In the genomic region with DNA sequence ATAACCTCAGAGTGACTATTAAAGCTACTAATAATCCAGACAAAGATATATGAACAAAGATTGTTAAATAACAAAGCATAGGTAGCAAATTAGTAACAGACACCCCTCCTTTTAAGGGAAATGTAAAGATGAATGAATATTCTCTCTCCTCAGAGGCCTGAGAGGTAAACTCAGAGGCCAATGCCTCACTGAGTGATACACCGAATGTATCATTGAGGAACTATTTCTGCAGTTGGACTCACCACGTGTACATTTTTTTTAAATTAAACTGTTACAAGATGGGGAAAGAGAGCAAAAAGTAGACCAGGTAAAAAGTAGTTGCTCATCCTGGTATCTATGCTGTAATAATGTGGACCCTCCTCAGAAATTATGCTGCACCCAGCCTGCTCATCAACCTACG, we compare ENCODE assay signal across 19 cellular contexts.
"Had no signal": no experiment of that assay in that cellular context is flagged by ENCODE, and none has a peak within 500 bp of the region (broad histone marks: within the 10 kb centered on the region; RNA-seq: fewer than 3 reads in every experiment).

No MANE protein-coding gene starts in this region.

- H3K36me3 ChIP-seq: thyroid gland had no signal

- H3K27ac ChIP-seq: thyroid gland had no signal

- H3K4me1 ChIP-seq: thyroid gland had no signal

- H3K4me1 Mint-ChIP-seq: activated CD4-positive, alpha-beta T cell treated with anti-CD3 and anti-CD28 coated beads, Interleukin-2, amount 10 ng/mL, durations not matched to agents 7 days and 5 days; activated naive CD4-positive, alpha-beta T cell treated with anti-CD3 and anti-CD28 coated beads, Interleukin-2, amount 10 ng/mL, durations not matched to agents 7 days and 5 days; activated naive CD8-positive, alpha-beta T cell treated with anti-CD3 and anti-CD28 coated beads, Interleukin-2, amount 50 U/mL, for 24 hours had no signal

- H3K36me3 Mint-ChIP-seq: activated naive CD4-positive, alpha-beta T cell treated with anti-CD3 and anti-CD28 coated beads, Interleukin-2, amount 10 ng/mL, durations not matched to agents 7 days and 5 days; natural killer cell treated with Interleukin-12 subunit alpha and Interleukin-12 subunit beta and Interleukin-15 and Interleukin-18, amount 100 ng/mL, for 72 hours had no signal

- H3K4me3 ChIP-seq: lung, thyroid gland had no signal

- H3K9me3 Mint-ChIP-seq: activated CD4-positive, alpha-beta T cell treated with anti-CD3 and anti-CD28 coated beads, Interleukin-2, amount 10 ng/mL, durations not matched to agents 7 days and 5 days; activated naive CD4-positive, alpha-beta T cell treated with anti-CD3 and anti-CD28 coated beads, Interleukin-2, amount 10 ng/mL, durations not matched to agents 7 days and 5 days; activated naive CD8-positive, alpha-beta T cell treated with anti-CD3 and anti-CD28 coated beads, Interleukin-2, amount 50 U/mL, for 24 hours; natural killer cell treated with Interleukin-12 subunit alpha and Interleukin-12 subunit beta and Interleukin-15 and Interleukin-18, amount 100 ng/mL, for 72 hours had no signal

- H3K27me3 ChIP-seq: thyroid gland had no signal

- H3K27ac Mint-ChIP-seq: activated CD4-positive, alpha-beta T cell treated with anti-CD3 and anti-CD28 coated beads, Interleukin-2, amount 10 ng/mL, durations not matched to agents 7 days and 5 days; activated naive CD4-positive, alpha-beta T cell treated with anti-CD3 and anti-CD28 coated beads, Interleukin-2, amount 10 ng/mL, durations not matched to agents 7 days and 5 days; activated naive CD8-positive, alpha-beta T cell treated with anti-CD3 and anti-CD28 coated beads, Interleukin-2, amount 50 U/mL, for 24 hours; mesothelial cell of epicardium; natural killer cell treated with Interleukin-12 subunit alpha and Interleukin-12 subunit beta and Interleukin-15 and Interleukin-18, amount 100 ng/mL, for 72 hours; T-helper 1 cell treated with Interleukin-12 subunit alpha and Interleukin-12 subunit beta and Interleukin-4 antibody, amounts not matched to agents 30 μg/mL and 1 μg/mL, for 36 hours had no signal

- H3K4me3 Mint-ChIP-seq: activated CD4-positive, alpha-beta T cell treated with anti-CD3 and anti-CD28 coated beads, Interleukin-2, amount 10 ng/mL, durations not matched to agents 7 days and 5 days; activated naive CD4-positive, alpha-beta T cell treated with anti-CD3 and anti-CD28 coated beads, Interleukin-2, amount 10 ng/mL, durations not matched to agents 7 days and 5 days; activated naive CD8-positive, alpha-beta T cell treated with anti-CD3 and anti-CD28 coated beads, Interleukin-2, amount 50 U/mL, for 24 hours; activated T-cell treated with anti-CD3 and anti-CD28 coated beads, Interleukin-2, amount 50 U/mL, for 4 hours; mesothelial cell of epicardium; natural killer cell treated with Interleukin-12 subunit alpha and Interleukin-12 subunit beta and Interleukin-15 and Interleukin-18, amount 100 ng/mL, for 72 hours; T-helper 1 cell treated with Interleukin-12 subunit alpha and Interleukin-12 subunit beta and Interleukin-4 antibody, amounts not matched to agents 30 μg/mL and 1 μg/mL, for 36 hours had no signal

- H3K9me3 ChIP-seq: thyroid gland had no signal

- H3K27me3 Mint-ChIP-seq: activated naive CD4-positive, alpha-beta T cell treated with anti-CD3 and anti-CD28 coated beads, Interleukin-2, amount 10 ng/mL, durations not matched to agents 7 days and 5 days; activated naive CD8-positive, alpha-beta T cell treated with anti-CD3 and anti-CD28 coated beads, Interleukin-2, amount 50 U/mL, for 24 hours had no signal

- ATAC-seq: activated CD4-positive, CD25-positive, alpha-beta regulatory T cell treated with anti-CD3 and anti-CD28 coated beads, Interleukin-2, amount 50 U/mL, for 24 hours; activated naive CD8-positive, alpha-beta T cell treated with anti-CD3 and anti-CD28 coated beads, Interleukin-2, amount 50 U/mL, for 24 hours; activated T-cell treated with anti-CD3 and anti-CD28 coated beads, Interleukin-2, amount 50 U/mL, for 4 hours; left cardiac atrium; natural killer cell treated with Interleukin-12 subunit alpha and Interleukin-12 subunit beta and Interleukin-15 and Interleukin-18, amount 100 ng/mL, for 72 hours had no signal

- DNase-seq: activated CD4-positive, alpha-beta T cell treated with anti-CD3 and anti-CD28 coated beads, Interleukin-2, amount 10 ng/mL, durations not matched to agents 7 days and 5 days; activated CD8-positive, alpha-beta memory T cell treated with anti-CD3 and anti-CD28 coated beads, Interleukin-2, amount 50 U/mL, for 4 hours; activated naive CD4-positive, alpha-beta T cell treated with anti-CD3 and anti-CD28 coated beads, Interleukin-2, amount 10 ng/mL, durations not matched to agents 7 days and 5 days; activated naive CD8-positive, alpha-beta T cell treated with anti-CD3 and anti-CD28 coated beads, Interleukin-2, amount 50 U/mL, for 24 hours; activated T-cell treated with anti-CD3 and anti-CD28 coated beads, Interleukin-2, amount 50 U/mL, for 4 hours; anterior cingulate cortex; cortex of kidney; left cardiac atrium; occipital lobe; stimulated activated CD4-positive, alpha-beta T cell treated with anti-CD3 and anti-CD28 coated beads, Interleukin-12 subunit alpha, Interleukin-12 subunit beta, amount 100 ng/mL, for 4 hours; stimulated activated CD4-positive, alpha-beta T cell treated with anti-CD3 and anti-CD28 coated beads, Interleukin-1b, Interleukin-23, amount 100 ng/mL, for 48 hours; stimulated activated CD8-positive, alpha-beta memory T cell treated with anti-CD3 and anti-CD28 coated beads, Interleukin-4, amount 100 ng/mL, for 48 hours; stimulated activated naive CD4-positive, alpha-beta T cell; thyroid gland had no signal
